ENCODE assay signal across 18 cellular contexts in the genomic region with DNA sequence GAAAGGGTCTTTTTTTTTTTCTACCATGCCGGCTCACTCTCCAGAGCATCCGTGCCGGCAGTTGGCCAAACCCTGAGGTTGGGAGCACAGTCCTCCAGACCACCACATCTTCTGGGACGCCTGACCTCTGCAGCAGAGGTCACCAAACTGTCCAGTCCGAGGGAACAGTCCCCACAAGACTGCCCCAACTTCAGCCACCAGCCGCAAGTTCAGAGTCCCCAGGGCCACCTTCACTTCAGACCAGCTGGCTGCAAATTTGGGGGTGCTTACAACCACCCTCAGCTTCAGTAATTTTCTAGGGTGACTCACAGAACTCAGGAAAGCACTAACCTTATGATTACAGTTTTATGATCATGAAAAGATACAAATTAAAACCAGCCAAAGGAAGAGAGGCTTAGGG. TPM values are rescaled to one million over a fixed set of nuclear protein-coding genes. Genes with fewer than 3 reads are reported as not detected.
DNase-seq lines count a peak whose midpoint lies in the region; ATAC-seq, FAIRE-seq and TF ChIP-seq lines count a peak whose summit lies in the region.
"Had no signal": no experiment of that assay in that cellular context is flagged by ENCODE, and none has a peak within 500 bp of the region (broad histone marks: within the 10 kb centered on the region; RNA-seq: fewer than 3 reads in every experiment).

No MANE protein-coding gene starts in this region.

- CTCF ChIA-PET in RWPE1 (lab: Yijun Ruan, JAX) (interaction anchor here (0.6 to 1.6 kb wide), 4 partner anchors 18 to 273 kb away, joined by 3 to 5 read pairs (median 4); no protein-coding TSS in a partner anchor), H1 (lab: Charles Lee; ENCODE audit: partially characterized antibody) (interaction anchor here (0.7 to 17.2 kb wide), 16 partner anchors 8 to 670 kb away, joined by 3 to 425 read pairs (median 4); a partner anchor contains a TSS)

- H4K8ac ChIP-seq in H1 (ENCODE audit: extremely low read depth, insufficient read depth, low read length), result 0 out of 2 replicates have a peak overlapping the region, but pooled peaks have one; percentile 36

- no peaks in the 10 kb centered on the region for H3K79me1 ChIP-seq in H1 (ENCODE audit: low read depth, low read length)

- H2BK12ac ChIP-seq in H1 (ENCODE audit: low read depth, low read length), result no peak overlapping the region

- no peak overlapping the region for H3K18ac ChIP-seq in H1 (ENCODE audit: extremely low read depth, low read length)

- no peaks in the 10 kb centered on the region for H3K27me3 ChIP-seq in heart right ventricle
- no peaks in the 10 kb centered on the region for H3K27me3 ChIP-seq in H1 (replicated peaks in 1 of 4; ENCODE audit: control insufficient read depth in 3 of 4, extremely low read depth in 1 of 4, insufficient read depth in 3 of 4, low read length in 3 of 4)

- H3K23me2 ChIP-seq in H1 (ENCODE audit: low read depth, low read length), result no peaks in the 10 kb centered on the region

- H3K79me2 ChIP-seq in H1 (ENCODE audit: control insufficient read depth in 1 of 2, insufficient read depth in 2 of 2, low read length in 2 of 2), result no peaks in the 10 kb centered on the region

- intact Hi-C loops in cardiac septum (cut with DNase I), result loop anchor here (5.0 kb wide), 1 partner anchor 72 kb away; no protein-coding TSS in a partner anchor
- intact Hi-C loops in heart right ventricle (cut with DNase I), result loop anchor here in 5 of 10 donors (5.0 to 10.0 kb wide), 3 partner anchors 67 to 72 kb away; no protein-coding TSS in a partner anchor

- H4K5ac ChIP-seq in H1 (ENCODE audit: insufficient read length, low read depth, low read length), result no peak overlapping the region

- TF ChIP-seq EP300 in H1 (IDR thresholded peaks at IDR 0.05; ENCODE audit: borderline replicate concordance in 1 of 2, low read depth in 2 of 2, low read length in 2 of 2), result no peak

- no peak overlapping the region for H3K14ac ChIP-seq in H1 (ENCODE audit: insufficient read length)

- no peak overlapping the region for H2AFZ ChIP-seq in H1 (ENCODE audit: low read length)

- H3K36me3 ChIP-seq in heart right ventricle (no peaks in the 10 kb centered on the region), H1 (ENCODE audit: control insufficient read depth in 2 of 4, insufficient read depth in 4 of 4, low read length in 3 of 4) (no peaks in the 10 kb centered on the region)
- H3K36me3 ChIP-seq: HAP-1 had no signal

- 46 to 50% methylated on average over 6 of the region's 6 CpGs for WGBS in heart right ventricle, 2 donors
- WGBS in H1 (ENCODE audit: extremely low coverage in 1 of 2, insufficient coverage in 1 of 2, insufficient read length in 1 of 2, insufficient replicate concordance in 2 of 2, low coverage in 1 of 2, low lambda C conversion rate in 2 of 2, missing lambda C conversion rate in 1 of 2), 2 experiments, result 91% methylated on average over 6 of the region's 6 CpGs; no CpG with 5 or more reads in 1 of the 2 experiments

- TF ChIP-seq RAD21 in H1 (IDR thresholded peaks at IDR 0.05 in 1 of 2, conservative IDR thresholded peaks at IDR 0.05 in 1 of 2; ENCODE audit: low read depth in 2 of 2, low read length in 2 of 2), result no peak

- H2BK15ac ChIP-seq in H1 (ENCODE audit: low read length), result no peak overlapping the region

- H3K23ac ChIP-seq in H1 (ENCODE audit: insufficient read length), result no peak overlapping the region

- H3K4me3 ChIP-seq in heart right ventricle (no peak overlapping the region), H1 (ENCODE audit: extremely low read depth in 1 of 4, insufficient read depth in 2 of 4, low read depth in 3 of 4, low read length in 4 of 4) (no peak overlapping the region)
- H3K4me3 ChIP-seq: HAP-1 had no signal

- H3K9me3 ChIP-seq in heart right ventricle (peaks cover 0 to 4% (median 0%) of the 10 kb centered on the region in 11 donors), H1 (ENCODE audit: insufficient read depth in 2 of 2, low read depth in 1 of 2, low read length in 1 of 2) (no peaks in the 10 kb centered on the region)
- H3K9me3 ChIP-seq: HAP-1 had no signal

- no peak overlapping the region for H2BK5ac ChIP-seq in H1 (ENCODE audit: low read depth, low read length)

- H3K4me1 ChIP-seq in heart right ventricle, result peaks cover 0 to 11% (median 0%) of the 10 kb centered on the region in 9 donors
- H3K4me1 ChIP-seq in H1 (replicated peaks in 1 of 4; ENCODE audit: control insufficient read depth in 3 of 4, insufficient read depth in 4 of 4, low read length in 3 of 4), result peaks cover 0 to 2% (median 0%) of the 10 kb centered on the region in 4 experiments; a peak in 3 of 7 replicates
- H3K4me1 ChIP-seq: HAP-1 had no signal

- H2BK120ac ChIP-seq in H1 (replicated peaks; ENCODE audit: low read depth, low read length), result no peak overlapping the region

- no peak overlapping the region for H3K4me2 ChIP-seq in H1 (ENCODE audit: insufficient read depth in 1 of 2, low read depth in 2 of 2, low read length in 2 of 2)

- H2AK5ac ChIP-seq in H1 (ENCODE audit: low read depth, low read length), result no peak overlapping the region

- no peak for FAIRE-seq in H1 (lab: Jason Lieb, UNC)
- FAIRE-seq: G401.6, GM12892, HTR-8/SVneo had no signal

- no peak for TF ChIP-seq POLR2A in H1 (IDR thresholded peaks at IDR 0.05; ENCODE audit: control extremely low read depth in 1 of 2, low read depth in 2 of 2, low read length in 2 of 2)

- ATAC-seq in heart right ventricle (no peak), HG03159 (IDR thresholded peaks at IDR 0.05; ENCODE audit: unreplicated experiment) (no peak)

- H4K91ac ChIP-seq in H1 (replicated peaks; ENCODE audit: insufficient read length, low read length), result no peak overlapping the region

- POLR2A ChIA-PET in RWPE1 (lab: Yijun Ruan, JAX; ENCODE audit: low non-redundant PET), result no interaction called here
- POLR2A ChIA-PET in H1 (lab: Charles Lee; ENCODE audit: partially characterized antibody), result interaction anchor here (0.6 to 1.9 kb wide), 3 partner anchors 13 to 143 kb away, joined by 3 to 6 read pairs (median 3); a partner anchor contains a TSS

- TF ChIP-seq CTCF in heart right ventricle (IDR thresholded peaks at IDR 0.05), result no peak
- no peak for TF ChIP-seq CTCF in RWPE1 (conservative IDR thresholded peaks at IDR 0.05; ENCODE audit: low read depth)
- TF ChIP-seq CTCF in H1 (IDR thresholded peaks at IDR 0.05; ENCODE audit: control extremely low read depth in 1 of 3, insufficient read depth in 1 of 3, low read depth in 1 of 3, low read length in 3 of 3), result no peak

- H3K9ac ChIP-seq in H1 (replicated peaks in 1 of 4; ENCODE audit: extremely low read depth in 1 of 4, low read depth in 3 of 4, low read length in 3 of 4), result no peak overlapping the region

- H3K27ac ChIP-seq in heart right ventricle, result no peak overlapping the region
- peak overlapping the region; percentile 6; the same call in 1 of the 2 replicates for H3K27ac ChIP-seq in RWPE1
- no peak overlapping the region for H3K27ac ChIP-seq in H1 (ENCODE audit: low read depth, low read length)

- no peak overlapping the region for H2BK20ac ChIP-seq in H1 (ENCODE audit: low read length)

- no peak overlapping the region for H3K56ac ChIP-seq in H1 (replicated peaks; ENCODE audit: insufficient read length, low read depth, low read length)

- H3K4ac ChIP-seq in H1 (replicated peaks; ENCODE audit: insufficient read length, low read depth, low read length), result no peak overlapping the region

- H4K20me1 ChIP-seq in H1 (replicated peaks in 1 of 2; ENCODE audit: control insufficient read depth in 1 of 2, insufficient read depth in 2 of 2, low read length in 2 of 2), result no peaks in the 10 kb centered on the region

- DNase-seq in cardiac septum (ENCODE audit: low spot score), result peak; percentile 12
- DNase-seq in heart right ventricle, result no peak
- DNase-seq in RWPE1 (ENCODE audit: low spot score), result no peak
- DNase-seq in H1 (ENCODE audit: low read depth in 1 of 2, low spot score in 2 of 2), result no peak
- peak; percentile 9 for DNase-seq in stimulated activated CD8-positive, alpha-beta memory T cell treated with anti-CD3 and anti-CD28 coated beads, Interleukin-4, amount 100 ng/mL, for 48 hours
- no peak for DNase-seq in activated CD4-positive, alpha-beta T cell treated with anti-CD3 and anti-CD28 coated beads for 4 hours
- no peak for DNase-seq in SKM-1 treated with dmso at 0.1 percent for 144 hours (lab: John Stamatoyannopoulos, UW; ENCODE audit: unreplicated experiment)
- DNase-seq: 8988T; Calu3; CD4-positive, alpha-beta T cell; DMS 273 treated with DMSO at 0.1 percent for 48 hours; DMS79 treated with DMSO at 0.1 percent for 48 hours; GOT3 had no signal

TF ChIP-seq in H1, 55 proteins besides CTCF, POLR2A, EP300 and RAD21 (continues in another document):
- TF ChIP-seq PHF8 (conservative IDR thresholded peaks at IDR 0.05; ENCODE audit: low read depth, low read length), result no peak
- TF ChIP-seq SIN3A (conservative IDR thresholded peaks at IDR 0.05 in 1 of 2, IDR thresholded peaks at IDR 0.05 in 1 of 2; ENCODE audit: low read depth in 1 of 2, low read length in 2 of 2), result no peak
- no peak for TF ChIP-seq CHD2 (IDR thresholded peaks at IDR 0.05; ENCODE audit: low read length)
- no peak for TF ChIP-seq TBP (IDR thresholded peaks at IDR 0.05; ENCODE audit: low read depth, low read length)

RNA-seq across cellular contexts. Expression of a gene that starts 28.9 kb away (rescaled TPM):
- total RNA-seq in cardiac septum (not detected), heart right ventricle (not detected)
- polyA plus RNA-seq in heart right ventricle (not detected), H1 (2011; rRNA removed) (0.18 and 0.20 TPM in 2 replicates)
- 0.07 and 0.33 TPM in 2 replicates for total RNA-seq in H1 (2021; fragmentation: NEBNext Ultra II Directional; extraction: Animal tissue kit (Norgen Biotek cat#: 25700))
- 0.14 TPM for polyA plus RNA-seq in H1 (2011; cell fraction: cytosol; rRNA removed)
- 0.67 TPM for polyA plus RNA-seq in H1 (2011; cell fraction: nucleus; rRNA removed)
- polyA plus RNA-seq in H1 (2012, experiment 1 of 2), result 0.06 to 0.13 TPM (median 0.09 TPM) in 3 of 4 replicates, not detected in the other
- 0.09 TPM for polyA plus RNA-seq in H1 (2012, experiment 2 of 2)
- polyA plus RNA-seq in H1 (2013, experiment 1 of 2), result 0.10 TPM
- 0.06 TPM for polyA plus RNA-seq in H1 (2013, experiment 2 of 2)
- 0.22 TPM in 1 of 2 replicates, not detected in the other for polyA minus RNA-seq in H1 (2011; rRNA and poly(A)+ RNA removed)
- not detected for polyA minus RNA-seq in H1 (2011; cell fraction: cytosol; rRNA and poly(A)+ RNA removed)
- polyA minus RNA-seq in H1 (2011; cell fraction: nucleus; rRNA and poly(A)+ RNA removed), result 0.30 TPM
- total RNA-seq: Calu3; CD4-positive, alpha-beta T cell had no signal

RNA-seq across cellular contexts. Expression of a gene that starts 44.6 kb away (rescaled TPM):
- 0.08 TPM for total RNA-seq in cardiac septum
- under 1 TPM in 4 of 10 donors, not detected in 6; 0.05 to 0.79 (median 0.19) TPM for total RNA-seq in heart right ventricle
- polyA plus RNA-seq in heart right ventricle, result under 1 TPM in 1 of 2 donors, not detected in 1; 0.07 TPM
- not detected in 2 replicates for total RNA-seq in H1 (2021; fragmentation: NEBNext Ultra II Directional; extraction: Animal tissue kit (Norgen Biotek cat#: 25700))
- 0.03 TPM in 2 replicates for polyA plus RNA-seq in H1 (2011; rRNA removed)
- polyA plus RNA-seq in H1 (2011; cell fraction: cytosol; rRNA removed), result not detected
- 0.04 TPM for polyA plus RNA-seq in H1 (2011; cell fraction: nucleus; rRNA removed)
- polyA plus RNA-seq in H1 (2012, experiment 1 of 2), result not detected in 4 replicates
- polyA plus RNA-seq in H1 (2012, experiment 2 of 2), result not detected
- polyA plus RNA-seq in H1 (2013, experiment 1 of 2), result not detected
- polyA plus RNA-seq in H1 (2013, experiment 2 of 2), result 0.04 TPM
- polyA minus RNA-seq in H1 (2011; rRNA and poly(A)+ RNA removed), result not detected in 2 replicates
- polyA minus RNA-seq in H1 (2011; cell fraction: cytosol; rRNA and poly(A)+ RNA removed), result not detected
- not detected for polyA minus RNA-seq in H1 (2011; cell fraction: nucleus; rRNA and poly(A)+ RNA removed)
- total RNA-seq: CD4-positive, alpha-beta T cell had no signal

Comparison
In these comparisons a context has a peak if more than half of its experiments do, and no peak if none do; other contexts are left out.
1. DNase-seq: peak in cardiac septum (single experiment) and stimulated activated CD8-positive, alpha-beta memory T cell treated with anti-CD3 and anti-CD28 coated beads, Interleukin-4, amount 100 ng/mL, for 48 hours (single experiment); none in heart right ventricle (0 of 2), RWPE1 (single experiment), H1 (0 of 2), activated CD4-positive, alpha-beta T cell treated with anti-CD3 and anti-CD28 coated beads for 4 hours (0 of 2) and SKM-1 treated with dmso at 0.1 percent for 144 hours (single experiment).